In genomic region chr6:18507561-18507960, GRCh38 we compare ENCODE assay signal across 12 cellular contexts.
DNase-seq lines count a peak whose midpoint lies in the region; ATAC-seq lines count a peak whose summit lies in the region.
"Had no signal": no experiment of that assay in that cellular context is flagged by ENCODE, and none has a peak within 500 bp of the region (broad histone marks: within the 10 kb centered on the region; RNA-seq: fewer than 3 reads in every experiment).

No MANE protein-coding gene starts in this region.

- no peak overlapping the region for H3K4me3 ChIP-seq in SJCRH30
- H3K4me3 ChIP-seq: GM12878, HAP-1, SK-N-MC had no signal

- H3K27me3 ChIP-seq in SJCRH30, result no peaks in the 10 kb centered on the region

- H3K36me3 Mint-ChIP-seq in T-helper 17 cell (ENCODE audit: low read depth), result peaks cover 2% of the 10 kb centered on the region
- H3K36me3 Mint-ChIP-seq: CD14-positive monocyte had no signal

- H3K9me3 ChIP-seq in SJCRH30 (replicated peaks) (no peaks in the 10 kb centered on the region), T-helper 17 cell (ENCODE audit: control insufficient read depth, low read length, poor library complexity, severe bottlenecking) (no peaks in the 10 kb centered on the region)
- H3K9me3 ChIP-seq: HAP-1 had no signal

- ATAC-seq in T-helper 17 cell, result no peak
- ATAC-seq: GM12878 had no signal

- H3K4me3 Mint-ChIP-seq in T-helper 17 cell, result no peak overlapping the region
- H3K4me3 Mint-ChIP-seq: CD14-positive monocyte had no signal

- DNase-seq in EL, result peak; percentile 23
- DNase-seq in NCI-H82 treated with DMSO at 0.1 percent for 48 hours (lab: John Stamatoyannopoulos, UW; ENCODE audit: unreplicated experiment), result peak; percentile 56
- DNase-seq in fibroblast of peridontal ligament (ENCODE audit: extremely low read depth), result peak; percentile 84
- DNase-seq in stromal cell of bone marrow (ENCODE audit: low read depth), result peak; percentile 48
- DNase-seq in SJCRH30, result no peak
- DNase-seq in T-helper 17 cell, result no peak
- no peak for DNase-seq in activated naive CD4-positive, alpha-beta T cell treated with Interleukin-2 at 50 U/mL for 16 hours
- DNase-seq: Kasumi-1 had no signal

- H3K36me3 ChIP-seq in SJCRH30, result no peaks in the 10 kb centered on the region
- H3K36me3 ChIP-seq: HAP-1 had no signal

- no peak overlapping the region for H3K27ac Mint-ChIP-seq in T-helper 17 cell

- no peaks in the 10 kb centered on the region for H3K4me1 ChIP-seq in SJCRH30
- H3K4me1 ChIP-seq: HAP-1 had no signal

- peaks cover 3% of the 10 kb centered on the region for H3K4me1 Mint-ChIP-seq in T-helper 17 cell

- H3K27ac ChIP-seq in SJCRH30, result no peak overlapping the region
- H3K27ac ChIP-seq: SK-N-MC had no signal

- peaks cover 25% of the 10 kb centered on the region for H3K27me3 Mint-ChIP-seq in T-helper 17 cell

Comparison
In these comparisons a context has a peak if more than half of its experiments do, and no peak if none do; other contexts are left out.
1. DNase-seq: peak in EL (single experiment), NCI-H82 treated with DMSO at 0.1 percent for 48 hours (single experiment), fibroblast of peridontal ligament (single experiment) and stromal cell of bone marrow (single experiment); none in SJCRH30 (0 of 2), T-helper 17 cell (0 of 3) and activated naive CD4-positive, alpha-beta T cell treated with Interleukin-2 at 50 U/mL for 16 hours (single experiment).